Comparison of ENCODE assay signal across 9 cellular contexts in the genomic region with DNA sequence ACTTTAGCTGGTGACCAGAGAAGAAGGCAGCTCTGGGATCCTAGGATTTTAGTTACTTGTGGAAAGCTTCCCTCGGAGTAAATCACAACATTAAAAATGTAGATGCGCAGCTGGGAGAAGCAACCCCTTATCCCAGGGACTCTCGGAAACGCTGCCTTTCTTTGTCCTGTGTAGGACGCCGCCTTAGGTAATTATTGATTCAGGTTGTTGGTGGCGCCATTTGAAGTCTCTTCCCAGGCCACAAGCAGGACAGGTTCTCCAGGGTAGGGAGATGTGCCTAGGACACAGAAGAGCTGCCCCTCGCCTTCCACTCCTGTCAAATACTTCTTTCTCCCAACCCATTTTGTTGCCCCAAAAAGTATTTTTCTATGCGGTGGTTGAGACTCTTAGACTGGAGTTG.
DNase-seq lines count a peak whose midpoint lies in the region; ATAC-seq, FAIRE-seq and TF ChIP-seq lines count a peak whose summit lies in the region.
"Had no signal": no experiment of that assay in that cellular context is flagged by ENCODE, and none has a peak within 500 bp of the region (broad histone marks: within the 10 kb centered on the region; RNA-seq: fewer than 3 reads in every experiment).

No MANE protein-coding gene starts in this region.

- peaks cover 60% of the 10 kb centered on the region for H3K4me1 Mint-ChIP-seq in nephron progenitor cell

- no peaks in the 10 kb centered on the region for H3K9me3 ChIP-seq in HUES48 (ENCODE audit: control insufficient read depth, insufficient read depth, low read length)

- H3K9me3 Mint-ChIP-seq in nephron progenitor cell = no peaks in the 10 kb centered on the region
- H3K9me3 Mint-ChIP-seq: stimulated activated naive CD8-positive, alpha-beta T cell treated with anti-CD3 and anti-CD28 coated beads, Interleukin-15, amount 100 ng/mL, for 72 hours had no signal

- H3K4me3 ChIP-seq in HUES48 (ENCODE audit: low read depth, low read length) = no peak overlapping the region

- DNase-seq in caudate nucleus (lab: John Stamatoyannopoulos, UW) = no peak
- DNase-seq in nephron progenitor cell = no peak
- DNase-seq in NCI-H187 (lab: John Stamatoyannopoulos, UW) = no peak
- no peak for DNase-seq in GM19239 (ENCODE audit: insufficient read length, low spot score)
- DNase-seq in SW480 (ENCODE audit: low spot score) = no peak

- TF ChIP-seq CTCF in 22Rv1 (IDR thresholded peaks at IDR 0.05) = no peak
- no peak for TF ChIP-seq CTCF in nephron progenitor cell (IDR thresholded peaks at IDR 0.05)

- no peak for ATAC-seq in GM19397 (IDR thresholded peaks at IDR 0.05; ENCODE audit: unreplicated experiment)

- H3K4me1 ChIP-seq in HUES48 (ENCODE audit: control insufficient read depth, insufficient read depth, low read length) = peaks cover 20% of the 10 kb centered on the region

- peaks cover 49% of the 10 kb centered on the region for H3K36me3 ChIP-seq in HUES48 (ENCODE audit: control insufficient read depth, insufficient read depth, low read length)

- no peaks in the 10 kb centered on the region for H3K36me3 Mint-ChIP-seq in nephron progenitor cell (ENCODE audit: low read depth)

- H3K4me3 Mint-ChIP-seq in nephron progenitor cell = peak overlapping the region; percentile 78

- H3K9ac ChIP-seq in HUES48 (ENCODE audit: low read depth, low read length) = no peak overlapping the region

- peaks cover 20% of the 10 kb centered on the region for H3K27me3 Mint-ChIP-seq in nephron progenitor cell (ENCODE audit: low read depth, poor library complexity)
- H3K27me3 Mint-ChIP-seq: stimulated activated naive CD8-positive, alpha-beta T cell treated with anti-CD3 and anti-CD28 coated beads, Interleukin-15, amount 100 ng/mL, for 72 hours had no signal

- H3K27ac ChIP-seq in 22Rv1 (peak overlapping the region; percentile 70), HUES48 (ENCODE audit: low read depth, low read length) (peak overlapping the region; percentile 34), caudate nucleus (ENCODE audit: low read depth, low read length) (peak overlapping the region; percentile 50)

- no peak for FAIRE-seq in GM19239 (lab: Jason Lieb, UNC)

- H3K27me3 ChIP-seq in HUES48 (ENCODE audit: control insufficient read depth, insufficient read depth, low read length) = no peaks in the 10 kb centered on the region

- H3K27ac Mint-ChIP-seq in nephron progenitor cell = peak overlapping the region; percentile 90
